ENCODE assay signal across 10 cellular contexts in the genomic region with DNA sequence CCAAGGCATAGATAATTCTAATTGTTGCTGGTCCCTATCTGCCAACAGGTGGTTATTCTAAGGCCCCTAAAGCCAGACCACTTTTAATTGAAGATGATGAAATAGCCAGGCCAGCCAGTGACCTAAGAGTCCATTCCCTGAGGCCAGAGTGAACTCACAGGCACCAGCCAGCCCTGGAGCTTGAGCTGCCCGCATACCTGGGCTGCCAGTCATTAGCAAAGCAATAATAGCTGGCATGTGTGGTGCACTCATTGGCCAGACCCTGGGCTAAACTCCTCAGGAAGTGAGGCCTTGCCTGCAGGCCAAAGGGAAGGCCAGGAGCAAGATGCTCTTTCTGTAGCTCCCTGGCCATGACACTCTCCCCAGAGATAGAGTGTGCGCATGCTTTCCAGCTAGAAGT.
"Had no signal": no experiment of that assay in that cellular context is flagged by ENCODE, and none has a peak within 500 bp of the region (broad histone marks: within the 10 kb centered on the region; RNA-seq: fewer than 3 reads in every experiment).

No MANE protein-coding gene starts in this region.

- H3K27ac ChIP-seq: colonic mucosa, esophagus squamous epithelium, gastroesophageal sphincter, hepatocyte, right atrium auricular region had no signal

- H3K4me3 ChIP-seq: colonic mucosa, esophagus squamous epithelium, gastroesophageal sphincter, hepatocyte, right atrium auricular region had no signal

- H3K36me3 ChIP-seq: colonic mucosa, esophagus squamous epithelium, gastroesophageal sphincter, right atrium auricular region had no signal

- H3K4me1 ChIP-seq: colonic mucosa, esophagus squamous epithelium, gastroesophageal sphincter, right atrium auricular region had no signal

- H3K4me2 ChIP-seq: hepatocyte had no signal

- H3K79me2 ChIP-seq: hepatocyte had no signal

- H3K9me3 ChIP-seq: colonic mucosa, esophagus squamous epithelium, gastroesophageal sphincter, right atrium auricular region had no signal

- H3K27me3 ChIP-seq: colonic mucosa had no signal

- DNase-seq: colonic mucosa; esophagus squamous epithelium; foreskin fibroblast; posterior cingulate gyrus; stimulated activated CD4-positive, alpha-beta T cell treated with anti-CD3 and anti-CD28 coated beads, Interleukin-12 subunit alpha, Interleukin-12 subunit beta, amount 100 ng/mL, for 4 hours; stimulated activated naive CD4-positive, alpha-beta T cell treated with Interleukin-2 at 50 U/mL for 16 hours had no signal

- H2AFZ ChIP-seq: hepatocyte had no signal

- ATAC-seq: gastroesophageal sphincter; naive thymus-derived CD4-positive, alpha-beta T cell had no signal
